32 cellular contexts compared by ENCODE assay signal in genomic region chr3:69527498-69527897, GRCh38.
DNase-seq lines count a peak whose midpoint lies in the region; ATAC-seq and TF ChIP-seq lines count a peak whose summit lies in the region.
"Had no signal": no experiment of that assay in that cellular context is flagged by ENCODE, and none has a peak within 500 bp of the region (broad histone marks: within the 10 kb centered on the region; RNA-seq: fewer than 3 reads in every experiment).

No MANE protein-coding gene starts in this region.

- H3K4me1 Mint-ChIP-seq in CD14-positive monocyte, result peaks cover 49% of the 10 kb centered on the region
- H3K4me1 Mint-ChIP-seq: B cell; CD4-positive, alpha-beta memory T cell; CD4-positive, CD25-positive, alpha-beta regulatory T cell; CD8-positive, alpha-beta memory T cell had no signal

- H3K27me3 ChIP-seq in cardiac muscle cell (no peaks in the 10 kb centered on the region), right cardiac atrium (ENCODE audit: control insufficient read depth, insufficient read depth) (no peaks in the 10 kb centered on the region), right atrium auricular region (no peaks in the 10 kb centered on the region), heart right ventricle (no peaks in the 10 kb centered on the region)
- H3K27me3 ChIP-seq: BE2C; BLaER1; BLaER1 treated with 17β-estradiol and CSF1 and Interleukin-3, amounts not matched to agents 10 nM and 100 nM had no signal

- intact Hi-C loops in right cardiac atrium (cut with DNase I) (no loop called here), heart right ventricle (cut with DNase I) (no loop called here), CD14-positive monocyte (cut with micrococcal nuclease) (no loop called here)

- H3K27me3 Mint-ChIP-seq in CD14-positive monocyte (ENCODE audit: low read depth in 3 of 3), result peaks cover 1 to 2% (median 2%) of the 10 kb centered on the region in 3 donors
- H3K27me3 Mint-ChIP-seq: CD4-positive, alpha-beta T cell; CD4-positive, CD25-positive, alpha-beta regulatory T cell had no signal

- peaks cover 19% of the 10 kb centered on the region for H3K4me1 ChIP-seq in cardiac muscle cell (ENCODE audit: low read depth)
- peaks cover 8% of the 10 kb centered on the region for H3K4me1 ChIP-seq in right cardiac atrium (ENCODE audit: control insufficient read depth, insufficient read depth, low read length)
- peaks cover 0 to 32% of the 10 kb centered on the region in 2 donors for H3K4me1 ChIP-seq in right atrium auricular region
- peaks cover 0 to 26% (median 12%) of the 10 kb centered on the region in 9 donors for H3K4me1 ChIP-seq in heart right ventricle
- H3K4me1 ChIP-seq: A549, BLaER1, Caco-2 had no signal

- DNase-seq in cardiac muscle cell (ENCODE audit: low read depth in 1 of 2, low spot score in 1 of 2), result no peak
- DNase-seq in right cardiac atrium, result no peak
- DNase-seq in right atrium auricular region (ENCODE audit: low spot score), result no peak
- DNase-seq in heart right ventricle, result no peak
- no peak for DNase-seq in left lobe of liver (ENCODE audit: low spot score)
- no peak for DNase-seq in CD14-positive monocyte (ENCODE audit: low spot score)
- DNase-seq: 8988T; ACHN; AML-193; BE2C; C1 segment of cervical spinal cord; Caco-2; Calu3; CD4-positive, alpha-beta memory T cell; CD4-positive, alpha-beta T cell; CD4-positive, CD25-positive, alpha-beta regulatory T cell; CD8-positive, alpha-beta memory T cell; CD8-positive, alpha-beta T cell; COR-L47; DMS 273 treated with DMSO at 0.1 percent for 48 hours; DMS153; DMS53; DMS79; DMS79 treated with DMSO at 0.1 percent for 48 hours; DND-41; EL had no signal

- no peak overlapping the region for H3K4me3 Mint-ChIP-seq in CD14-positive monocyte
- H3K4me3 Mint-ChIP-seq: B cell; CD4-positive, alpha-beta memory T cell; CD4-positive, alpha-beta T cell; CD4-positive, CD25-positive, alpha-beta regulatory T cell; CD8-positive, alpha-beta memory T cell; CD8-positive, alpha-beta T cell had no signal

- H3K4me3 ChIP-seq in cardiac muscle cell (no peak overlapping the region), right cardiac atrium (ENCODE audit: low read length) (no peak overlapping the region), right atrium auricular region (no peak overlapping the region), heart right ventricle (no peak overlapping the region)
- H3K4me3 ChIP-seq: A549; BLaER1; BLaER1 treated with 17β-estradiol and CSF1 and Interleukin-3, amounts not matched to agents 10 nM and 100 nM had no signal

- H3K36me3 Mint-ChIP-seq in CD14-positive monocyte, result peaks cover 0 to 5% of the 10 kb centered on the region in 2 donors
- H3K36me3 Mint-ChIP-seq: CD4-positive, alpha-beta memory T cell; CD4-positive, CD25-positive, alpha-beta regulatory T cell; CD8-positive, alpha-beta memory T cell; CD8-positive, alpha-beta T cell had no signal

- ATAC-seq in right cardiac atrium (no peak), heart right ventricle (no peak), left lobe of liver (peak; percentile 66)
- ATAC-seq: A549; CD8-positive, alpha-beta T cell had no signal

- peaks cover 0 to 7% (median 4%) of the 10 kb centered on the region in 7 donors for H3K9me3 Mint-ChIP-seq in CD14-positive monocyte
- H3K9me3 Mint-ChIP-seq: CD4-positive, alpha-beta T cell; CD8-positive, alpha-beta T cell had no signal

- no peak for TF ChIP-seq CTCF in cardiac muscle cell (IDR thresholded peaks at IDR 0.05; ENCODE audit: low read depth, low read length)
- no peak for TF ChIP-seq CTCF in right atrium auricular region (IDR thresholded peaks at IDR 0.05)
- no peak for TF ChIP-seq CTCF in heart right ventricle (IDR thresholded peaks at IDR 0.05)
- no peak for TF ChIP-seq CTCF in CD14-positive monocyte (IDR thresholded peaks at IDR 0.05)

- H3K9me3 ChIP-seq in cardiac muscle cell (ENCODE audit: low read depth), result no peaks in the 10 kb centered on the region
- H3K9me3 ChIP-seq in right cardiac atrium (ENCODE audit: control insufficient read depth, low read length), result no peaks in the 10 kb centered on the region
- no peaks in the 10 kb centered on the region for H3K9me3 ChIP-seq in right atrium auricular region
- peaks cover 0 to 5% (median 0%) of the 10 kb centered on the region in 11 donors for H3K9me3 ChIP-seq in heart right ventricle
- H3K9me3 ChIP-seq: A549, BE2C, BLaER1, Caco-2 had no signal

- H3K27ac ChIP-seq in cardiac muscle cell (peak overlapping the region; percentile 11), right cardiac atrium (ENCODE audit: low read length) (no peak overlapping the region), right atrium auricular region (peak overlapping the region; percentile 24 to 62), heart right ventricle (no peak overlapping the region)
- H3K27ac ChIP-seq: 22Rv1; A549; BLaER1; BLaER1 treated with 17β-estradiol and CSF1 and Interleukin-3, amounts not matched to agents 10 nM and 100 nM; C4-2B had no signal

- no peaks in the 10 kb centered on the region for H3K36me3 ChIP-seq in cardiac muscle cell
- H3K36me3 ChIP-seq in right atrium auricular region, result no peaks in the 10 kb centered on the region
- no peaks in the 10 kb centered on the region for H3K36me3 ChIP-seq in heart right ventricle
- H3K36me3 ChIP-seq: BE2C; BLaER1; BLaER1 treated with 17β-estradiol and CSF1 and Interleukin-3, amounts not matched to agents 10 nM and 100 nM had no signal

- no peak overlapping the region for H3K27ac Mint-ChIP-seq in CD14-positive monocyte
- H3K27ac Mint-ChIP-seq: B cell; CD4-positive, alpha-beta memory T cell; CD4-positive, alpha-beta T cell; CD4-positive, CD25-positive, alpha-beta regulatory T cell; CD8-positive, alpha-beta memory T cell; CD8-positive, alpha-beta T cell had no signal

Comparison
In these comparisons a context has a peak if more than half of its experiments do, and no peak if none do; other contexts are left out.
1. H3K27ac ChIP-seq: peak in cardiac muscle cell (single experiment) and right atrium auricular region (2 of 2); none in right cardiac atrium (single experiment) and heart right ventricle (0 of 10).